Comparison of ENCODE assay signal across 18 cellular contexts in genomic region chr3:64016941-64017620, GRCh38. TPM values are rescaled to one million over a fixed set of nuclear protein-coding genes. Genes with fewer than 3 reads are reported as not detected.
DNase-seq lines count a peak whose midpoint lies in the region; ATAC-seq and TF ChIP-seq lines count a peak whose summit lies in the region.
"Had no signal": no experiment of that assay in that cellular context is flagged by ENCODE, and none has a peak within 500 bp of the region (broad histone marks: within the 10 kb centered on the region; RNA-seq: fewer than 3 reads in every experiment).

No MANE protein-coding gene starts in this region.

- H3K4me3 Mint-ChIP-seq in activated T-cell treated with anti-CD3 and anti-CD28 coated beads, Interleukin-2, amount 50 U/mL, for 24 hours, result no peak overlapping the region
- H3K4me3 Mint-ChIP-seq in natural killer cell, result no peak overlapping the region
- H3K4me3 Mint-ChIP-seq: T-helper 1 cell treated with Interleukin-12 subunit alpha and Interleukin-12 subunit beta and Interleukin-4 antibody, amounts not matched to agents 30 μg/mL and 1 μg/mL, for 36 hours had no signal

- H4K20me1 ChIP-seq in GM23248 (ENCODE audit: insufficient read depth), result no peaks in the 10 kb centered on the region

- no peaks in the 10 kb centered on the region for H3K9me3 Mint-ChIP-seq in activated T-cell treated with anti-CD3 and anti-CD28 coated beads, Interleukin-2, amount 50 U/mL, for 24 hours
- H3K9me3 Mint-ChIP-seq in natural killer cell, result no peaks in the 10 kb centered on the region
- H3K9me3 Mint-ChIP-seq: T-helper 1 cell treated with Interleukin-12 subunit alpha and Interleukin-12 subunit beta and Interleukin-4 antibody, amounts not matched to agents 30 μg/mL and 1 μg/mL, for 36 hours had no signal

- H3K27ac Mint-ChIP-seq in activated T-cell treated with anti-CD3 and anti-CD28 coated beads, Interleukin-2, amount 50 U/mL, for 24 hours, result peak overlapping the region; percentile 76
- H3K27ac Mint-ChIP-seq in natural killer cell, result peak overlapping the region; percentile 18 to 53
- H3K27ac Mint-ChIP-seq: T-helper 1 cell treated with Interleukin-12 subunit alpha and Interleukin-12 subunit beta and Interleukin-4 antibody, amounts not matched to agents 30 μg/mL and 1 μg/mL, for 36 hours had no signal

- H3K4me3 ChIP-seq in GM23248, result no peak overlapping the region
- H3K4me3 ChIP-seq: heart left ventricle, sigmoid colon had no signal

- TF ChIP-seq CTCF in natural killer cell (IDR thresholded peaks at IDR 0.05), result no peak

- peaks cover 42% of the 10 kb centered on the region for H3K4me1 ChIP-seq in GM23248 (ENCODE audit: insufficient read depth)

- 47 to 55% methylated on average over 3 of the region's 3 CpGs for WGBS in GM23248 (ENCODE audit: low coverage in 1 of 2, low lambda C conversion rate in 2 of 2, missing lambda C conversion rate in 2 of 2), 2 experiments

- peaks cover 52% of the 10 kb centered on the region for H3K4me1 Mint-ChIP-seq in activated T-cell treated with anti-CD3 and anti-CD28 coated beads, Interleukin-2, amount 50 U/mL, for 24 hours (ENCODE audit: low read depth)
- peaks cover 35 to 44% of the 10 kb centered on the region in 2 donors for H3K4me1 Mint-ChIP-seq in natural killer cell

- ATAC-seq in natural killer cell, result no peak
- no peak for ATAC-seq in HG03469 (IDR thresholded peaks at IDR 0.05; ENCODE audit: unreplicated experiment)
- ATAC-seq: esophagus mucosa had no signal

- peak overlapping the region; percentile 19 for H3K4me2 ChIP-seq in GM23248 (ENCODE audit: unreplicated experiment)

- in situ Hi-C loops in GM23248 (cut with MboI), result no loop called here

- peaks cover 78% of the 10 kb centered on the region for H3K79me2 ChIP-seq in GM23248 (ENCODE audit: insufficient read depth)

- H3K27ac ChIP-seq in GM23248, result peak overlapping the region; percentile 54
- H3K27ac ChIP-seq: heart left ventricle, sigmoid colon had no signal

- peaks cover 59% of the 10 kb centered on the region for H3K36me3 Mint-ChIP-seq in activated T-cell treated with anti-CD3 and anti-CD28 coated beads, Interleukin-2, amount 50 U/mL, for 24 hours (ENCODE audit: low read depth)
- peaks cover 32% of the 10 kb centered on the region for H3K36me3 Mint-ChIP-seq in natural killer cell

- H2AFZ ChIP-seq in GM23248, result no peak overlapping the region

- intact Hi-C loops in natural killer cell (cut with micrococcal nuclease), result no loop called here

- H3F3A ChIP-seq in GM23248 (ENCODE audit: insufficient read depth), result peaks cover 56% of the 10 kb centered on the region

- no peaks in the 10 kb centered on the region for H3K27me3 Mint-ChIP-seq in activated T-cell treated with anti-CD3 and anti-CD28 coated beads, Interleukin-2, amount 50 U/mL, for 24 hours
- H3K27me3 Mint-ChIP-seq in natural killer cell (ENCODE audit: low read depth in 2 of 2), result no peaks in the 10 kb centered on the region

- H3K9me2 ChIP-seq in GM23248 (ENCODE audit: insufficient read depth), result no peaks in the 10 kb centered on the region

- DNase-seq in activated T-cell treated with anti-CD3 and anti-CD28 coated beads, Interleukin-2, amount 50 U/mL, for 24 hours, result no peak
- DNase-seq in activated T-cell treated with anti-CD3 and anti-CD28 coated beads for 4 hours (no peak), GM23248 (peak; percentile 53), astrocyte of the hippocampus (ENCODE audit: low read depth, low spot score) (peak; percentile 21), natural killer cell (no peak), midbrain (lab: John Stamatoyannopoulos, UW) (no peak), middle frontal gyrus (ENCODE audit: extremely low spot score, low spot score) (no peak)
- DNase-seq: COR-L47, heart left ventricle, NCI-H1694, NCI-H510A, occipital lobe, SHP77, sigmoid colon, substantia nigra had no signal

- H3K9me3 ChIP-seq in GM23248 (ENCODE audit: low read depth), result no peaks in the 10 kb centered on the region
- H3K9me3 ChIP-seq: heart left ventricle, sigmoid colon had no signal

- H3K27me3 ChIP-seq in GM23248 (replicated peaks; ENCODE audit: insufficient read depth), result no peaks in the 10 kb centered on the region
- H3K27me3 ChIP-seq: heart left ventricle, sigmoid colon had no signal

- H3K9ac ChIP-seq in GM23248, result peak overlapping the region; percentile 28; the same call in 1 of the 2 replicates

- H3K36me3 ChIP-seq in GM23248 (ENCODE audit: low read depth), result peaks cover 60% of the 10 kb centered on the region

RNA-seq across cellular contexts. Expression of gene PSMD6, which starts 6.2 kb away (rescaled TPM):
- 78.2 and 79.5 TPM in 2 replicates for total RNA-seq in GM23248 (2014; rRNA removed; shearing (Covaris generic))
- 126 and 130 TPM in 2 replicates for polyA plus RNA-seq in GM23248 (2016; fragmentation: Nextera tagmentation; extraction: Ambion mirVana)
- 100 to 1,000 TPM in 2 of 3 donors, 10 to 100 TPM in 1; 84.4 to 105 (median 102) TPM for total RNA-seq in natural killer cell

Comparison
In these comparisons a context has a peak if more than half of its experiments do, and no peak if none do; other contexts are left out.
1. DNase-seq: peak in GM23248 (single experiment) and astrocyte of the hippocampus (single experiment); none in activated T-cell treated with anti-CD3 and anti-CD28 coated beads, Interleukin-2, amount 50 U/mL, for 24 hours (single experiment), activated T-cell treated with anti-CD3 and anti-CD28 coated beads for 4 hours (single experiment), natural killer cell (single experiment), midbrain (single experiment) and middle frontal gyrus (single experiment).